ENCODE assay signal across 9 cellular contexts in genomic region chr11:133966924-133967598, GRCh38. TPM values are rescaled to one million over a fixed set of nuclear protein-coding genes. Genes with fewer than 3 reads are reported as not detected.
DNase-seq lines count a peak whose midpoint lies in the region; ATAC-seq and TF ChIP-seq lines count a peak whose summit lies in the region.
"Had no signal": no experiment of that assay in that cellular context is flagged by ENCODE, and none has a peak within 500 bp of the region (broad histone marks: within the 10 kb centered on the region; RNA-seq: fewer than 3 reads in every experiment).

No MANE protein-coding gene starts in this region.

- H3K4me1 ChIP-seq in mammary epithelial cell (ENCODE audit: insufficient read depth, low read length) (no peaks in the 10 kb centered on the region), breast epithelium (no peaks in the 10 kb centered on the region), hepatocyte (ENCODE audit: insufficient read depth) (no peaks in the 10 kb centered on the region)
- H3K4me1 ChIP-seq: BLaER1 treated with 17β-estradiol and CSF1 and Interleukin-3, amounts not matched to agents 10 nM and 100 nM had no signal

- H3K27ac ChIP-seq in mammary epithelial cell (ENCODE audit: insufficient read depth, low read depth, low read length), result no peak overlapping the region
- no peak overlapping the region for H3K27ac ChIP-seq in breast epithelium
- no peak overlapping the region for H3K27ac ChIP-seq in hepatocyte
- H3K27ac ChIP-seq: BLaER1 treated with 17β-estradiol and CSF1 and Interleukin-3, amounts not matched to agents 10 nM and 100 nM had no signal

- in situ Hi-C loops in mammary epithelial cell (cut with MboI; ENCODE audit: low sequenced_read_pairs in 2 of 2), result no loop called here

- no peak for TF ChIP-seq POLR2A in breast epithelium (IDR thresholded peaks at IDR 0.05)

- H3K4me2 ChIP-seq in mammary epithelial cell (ENCODE audit: insufficient read depth, low read depth, low read length) (no peak overlapping the region), hepatocyte (no peak overlapping the region)
- H3K4me2 ChIP-seq: BLaER1 treated with 17β-estradiol and CSF1 and Interleukin-3, amounts not matched to agents 10 nM and 100 nM had no signal

- H3K9me3 ChIP-seq in mammary epithelial cell (replicated peaks; ENCODE audit: insufficient read depth, low read length), result no peaks in the 10 kb centered on the region
- no peaks in the 10 kb centered on the region for H3K9me3 ChIP-seq in breast epithelium
- no peaks in the 10 kb centered on the region for H3K9me3 ChIP-seq in hepatocyte (ENCODE audit: low read depth)
- H3K9me3 ChIP-seq: BLaER1 treated with 17β-estradiol and CSF1 and Interleukin-3, amounts not matched to agents 10 nM and 100 nM had no signal

- no peaks in the 10 kb centered on the region for H3K79me2 ChIP-seq in mammary epithelial cell (ENCODE audit: insufficient read depth, low read length)
- H3K79me2 ChIP-seq in hepatocyte, result no peaks in the 10 kb centered on the region

- H4K20me1 ChIP-seq in mammary epithelial cell (ENCODE audit: insufficient read depth, low read length), result no peaks in the 10 kb centered on the region
- no peaks in the 10 kb centered on the region for H4K20me1 ChIP-seq in hepatocyte (ENCODE audit: insufficient read depth, poor library complexity, severe bottlenecking)
- H4K20me1 ChIP-seq: BLaER1 treated with 17β-estradiol and CSF1 and Interleukin-3, amounts not matched to agents 10 nM and 100 nM had no signal

- CTCF ChIA-PET in mammary epithelial cell (lab: Charles Lee; ENCODE audit: low non-redundant PET), result no interaction called here

- no peaks in the 10 kb centered on the region for H3K9me2 ChIP-seq in hepatocyte (replicated peaks; ENCODE audit: insufficient read depth)

- H3K9ac ChIP-seq in mammary epithelial cell (ENCODE audit: insufficient read depth, low read length), result no peak overlapping the region
- H3K9ac ChIP-seq: BLaER1 treated with 17β-estradiol and CSF1 and Interleukin-3, amounts not matched to agents 10 nM and 100 nM had no signal

- intact Hi-C loops in mammary epithelial cell (cut with micrococcal nuclease) (loop anchor here (5.0 kb wide), 1 partner anchor 80 kb away; no protein-coding TSS in a partner anchor), breast epithelium (cut with DNase I; ENCODE audit: low total_unique reads) (no loop called here)

- DNase-seq in mammary epithelial cell (no peak), breast epithelium (ENCODE audit: low spot score in 2 of 2) (no peak), hepatocyte (ENCODE audit: low spot score) (no peak), SIG-M5 treated with dmso at 0.1 percent for 504 hours (lab: John Stamatoyannopoulos, UW; ENCODE audit: unreplicated experiment) (no peak), kidney glomerular epithelial cell (lab: John Stamatoyannopoulos, UW) (no peak)
- DNase-seq in activated effector memory CD4-positive, alpha-beta T cell treated with anti-CD3 and anti-CD28 coated beads, Interleukin-2, amount 50 U/mL, for 16 hours, result peak; percentile 87
- peak in 2 of 3 donors; percentile 56 to 63 for DNase-seq in stimulated activated CD4-positive, alpha-beta T cell treated with anti-CD3 and anti-CD28 coated beads, TNF-alpha, amount 100 ng/mL, for 48 hours (ENCODE audit: low read depth in 3 of 3)

- WGBS in mammary epithelial cell (ENCODE audit: low coverage, missing lambda C conversion rate), result 85% methylated on average over 5 of the region's 43 CpGs
- 53% methylated on average over 32 of the region's 43 CpGs for WGBS in hepatocyte (ENCODE audit: low lambda C conversion rate, missing lambda C conversion rate)

- no peak overlapping the region for H3K4me3 ChIP-seq in mammary epithelial cell (replicated peaks in 1 of 3; ENCODE audit: insufficient read depth in 1 of 3, low read depth in 2 of 3, low read length in 3 of 3)
- H3K4me3 ChIP-seq in breast epithelium, result peak overlapping the region in 1 of 3 donors; percentile 40
- H3K4me3 ChIP-seq in hepatocyte, result no peak overlapping the region
- H3K4me3 ChIP-seq: BLaER1 treated with 17β-estradiol and CSF1 and Interleukin-3, amounts not matched to agents 10 nM and 100 nM had no signal

- H3K27me3 ChIP-seq in mammary epithelial cell (ENCODE audit: insufficient read depth, low read length) (no peaks in the 10 kb centered on the region), breast epithelium (peaks cover 0 to 28% of the 10 kb centered on the region in 2 donors), hepatocyte (peaks cover 30% of the 10 kb centered on the region)
- H3K27me3 ChIP-seq: BLaER1 treated with 17β-estradiol and CSF1 and Interleukin-3, amounts not matched to agents 10 nM and 100 nM had no signal

- no TSS peak for BruUV-seq in mammary epithelial cell (replicated peaks; lab: Mats Ljungman, UMichigan)

- TF ChIP-seq CTCF in mammary epithelial cell (conservative IDR thresholded peaks at IDR 0.05 in 1 of 2, IDR thresholded peaks at IDR 0.05 in 1 of 2; ENCODE audit: extremely low read depth in 1 of 2, insufficient read depth in 1 of 2, low read depth in 1 of 2, low read length in 2 of 2), result peak; percentile 15 to 47
- TF ChIP-seq CTCF in breast epithelium (IDR thresholded peaks at IDR 0.05), result no peak
- peak; percentile 28 for TF ChIP-seq CTCF in hepatocyte (IDR thresholded peaks at IDR 0.05; ENCODE audit: poor library complexity)

- no peak for ATAC-seq in GM19463 (IDR thresholded peaks at IDR 0.05; ENCODE audit: unreplicated experiment)

- dilution Hi-C loops in mammary epithelial cell (cut with HindIII; ENCODE audit: low sequenced_read_pairs), result no loop called here

- H3K36me3 ChIP-seq in mammary epithelial cell (ENCODE audit: insufficient read depth, low read length) (no peaks in the 10 kb centered on the region), breast epithelium (no peaks in the 10 kb centered on the region), hepatocyte (replicated peaks; ENCODE audit: insufficient read depth, low read depth) (no peaks in the 10 kb centered on the region)
- H3K36me3 ChIP-seq: BLaER1 treated with 17β-estradiol and CSF1 and Interleukin-3, amounts not matched to agents 10 nM and 100 nM had no signal

- H2AFZ ChIP-seq in mammary epithelial cell (ENCODE audit: low read depth, low read length) (peak overlapping the region; percentile 49), hepatocyte (no peak overlapping the region)

RNA-seq across cellular contexts. Expression of gene IGSF9B, which starts 10.3 kb away (rescaled TPM):
- 1 to 10 TPM in 1 of 2 donors, under 1 TPM in 1; 0.33 to 1.2 TPM for total RNA-seq in mammary epithelial cell
- polyA plus RNA-seq in mammary epithelial cell, result 1.1 TPM
- polyA minus RNA-seq in mammary epithelial cell, result 26.3 TPM
- 1 to 10 TPM in 2 of 3 donors, under 1 TPM in 1; 0.64 to 4.5 (median 3.3) TPM for total RNA-seq in breast epithelium
- total RNA-seq in hepatocyte, result 0.30 and 0.32 TPM in 2 replicates
- 0.65 and 0.91 TPM in 2 replicates for polyA plus RNA-seq in hepatocyte

Comparison
In these comparisons a context has a peak if more than half of its experiments do, and no peak if none do; other contexts are left out.
1. CTCF ChIP-seq: peak in mammary epithelial cell (2 of 2) and hepatocyte (single experiment); none in breast epithelium (0 of 3).
2. DNase-seq: peak in activated effector memory CD4-positive, alpha-beta T cell treated with anti-CD3 and anti-CD28 coated beads, Interleukin-2, amount 50 U/mL, for 16 hours (single experiment) and stimulated activated CD4-positive, alpha-beta T cell treated with anti-CD3 and anti-CD28 coated beads, TNF-alpha, amount 100 ng/mL, for 48 hours (2 of 3); none in mammary epithelial cell (single experiment), breast epithelium (0 of 2), hepatocyte (single experiment), SIG-M5 treated with dmso at 0.1 percent for 504 hours (single experiment) and kidney glomerular epithelial cell (single experiment).